ENCODE assay signal across 8 cellular contexts in the genomic region with DNA sequence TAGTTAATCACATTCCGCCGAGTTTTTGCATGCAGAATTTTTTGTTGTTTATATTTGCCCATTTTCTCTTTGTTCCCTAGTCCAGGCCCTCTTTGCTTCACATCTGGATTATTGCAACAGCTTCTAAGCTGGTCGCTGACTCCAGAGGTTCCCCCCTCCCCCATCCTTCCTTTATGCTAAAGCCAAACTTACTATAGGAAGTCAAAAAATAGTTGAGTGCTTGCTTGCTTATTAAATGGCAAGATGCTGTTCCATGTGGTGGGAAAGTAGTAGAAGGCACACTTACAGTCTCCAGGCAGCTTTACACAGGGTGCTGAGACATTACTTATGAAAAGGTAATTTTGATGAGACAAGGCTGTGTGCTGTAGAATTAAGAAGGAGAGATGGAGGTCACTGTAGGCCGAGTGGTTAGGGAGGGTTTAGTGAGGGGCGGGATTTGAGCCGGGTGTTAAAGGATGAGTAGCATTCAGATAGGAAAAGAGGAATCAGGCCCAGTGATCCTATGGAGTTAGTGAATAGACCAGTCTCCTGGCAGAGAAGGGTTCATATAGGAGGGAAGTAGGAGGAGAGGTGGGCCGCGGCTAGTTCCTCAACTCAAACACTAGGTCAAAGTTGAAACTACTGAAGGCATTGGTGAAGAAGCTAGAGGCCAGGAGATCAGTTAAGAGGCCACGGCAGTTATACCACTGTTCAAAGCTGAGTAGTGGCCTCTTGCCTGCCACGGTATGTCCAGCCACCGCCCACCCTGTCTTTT. TPM values are rescaled to one million over a fixed set of nuclear protein-coding genes. Genes with fewer than 3 reads are reported as not detected.
DNase-seq lines count a peak whose midpoint lies in the region; ATAC-seq and TF ChIP-seq lines count a peak whose summit lies in the region.

No MANE protein-coding gene starts in this region.

- no peak for TF ChIP-seq RAD21 in HCT116 (IDR thresholded peaks at IDR 0.05; ENCODE audit: low read depth)

- H2AFZ ChIP-seq in HCT116 (ENCODE audit: low read depth, low read length, poor library complexity, severe bottlenecking) = no peak overlapping the region
- H2AFZ ChIP-seq in fibroblast of lung (ENCODE audit: low read length) = no peak overlapping the region

- H4K20me1 ChIP-seq in HCT116 (ENCODE audit: insufficient read depth) (no peaks in the 10 kb centered on the region), fibroblast of lung (ENCODE audit: control insufficient read depth, extremely low read depth, insufficient read depth, low read length) (no peaks in the 10 kb centered on the region)

- CTCF ChIA-PET in HCT116 (lab: Charles Lee) (no interaction called here), T-cell (lab: Charles Lee) (no interaction called here)

- BruUV-seq in HCT116 (replicated peaks; lab: Mats Ljungman, UMichigan) = no TSS peak

- no peak for ATAC-seq in HCT116
- no peak for ATAC-seq in T-cell (replicated peaks in 1 of 4)
- ATAC-seq in GM19452 (IDR thresholded peaks at IDR 0.05; ENCODE audit: unreplicated experiment) = no peak
- no peak for ATAC-seq in HG03432 (IDR thresholded peaks at IDR 0.05; ENCODE audit: unreplicated experiment)
- ATAC-seq in HG02798 (IDR thresholded peaks at IDR 0.05; ENCODE audit: poor library complexity, unreplicated experiment) = no peak

- H3K27ac ChIP-seq in HCT116 (ENCODE audit: low read depth, low read length) (no peak overlapping the region), fibroblast of lung (ENCODE audit: insufficient read depth, low read length) (peak overlapping the region; percentile 55)

- peak overlapping the region; percentile 78 to 80 for H3K27ac Mint-ChIP-seq in T-cell

- no peak for TF ChIP-seq POLR2A in HCT116 (IDR thresholded peaks at IDR 0.05; ENCODE audit: borderline replicate concordance, extremely low read depth, insufficient read depth, insufficient read length)

- no peaks in the 10 kb centered on the region for H3K9me2 ChIP-seq in HCT116 (ENCODE audit: insufficient read depth)

- POLR2A ChIA-PET in HCT116 (lab: Charles Lee) = no interaction called here
- POLR2A ChIA-PET in T-cell (lab: Charles Lee) = interaction anchor here (0.6 kb wide), 2 partner anchors 17 to 27 kb away, joined by 3 read pairs; no protein-coding TSS in a partner anchor

- intact Hi-C loops in HCT116 (cut with micrococcal nuclease) = no loop called here

- H3K36me3 ChIP-seq in HCT116 (ENCODE audit: control insufficient read depth in 1 of 2, insufficient read depth in 2 of 2, low read length in 2 of 2) = peaks cover 4 to 8% of the 10 kb centered on the region in 2 experiments; a peak in 1 of 4 replicates
- peaks cover 3% of the 10 kb centered on the region for H3K36me3 ChIP-seq in fibroblast of lung (ENCODE audit: control insufficient read depth, insufficient read depth, low read length)

- H3K9ac ChIP-seq in HCT116 (ENCODE audit: low read length) (peak overlapping the region; percentile 63), fibroblast of lung (ENCODE audit: insufficient read depth, low read length) (no peak overlapping the region)

- peaks cover 0 to 9% of the 10 kb centered on the region in 2 donors for H3K27me3 Mint-ChIP-seq in T-cell

- H3K4me2 ChIP-seq in HCT116 (ENCODE audit: low read length) (peak overlapping the region; percentile 93), fibroblast of lung (ENCODE audit: extremely low read depth, insufficient read depth, low read length) (peak overlapping the region; percentile 72)

- peak overlapping the region; percentile 70 to 84 (median 79) for H3K4me3 Mint-ChIP-seq in T-cell

- no peak for DNase-seq in HCT116 (ENCODE audit: low read depth, low spot score)
- DNase-seq in T-cell = no peak
- peak in 1 of 2 donors; percentile 81 for DNase-seq in fibroblast of lung (ENCODE audit: low read depth in 2 of 2)
- no peak for DNase-seq in retinal pigment epithelial cell (ENCODE audit: low read depth)
- no peak for DNase-seq in activated effector memory CD4-positive, alpha-beta T cell treated with anti-CD3 and anti-CD28 coated beads, Interleukin-2, amount 50 U/mL, for 16 hours

- H3K4me1 ChIP-seq in HCT116 (ENCODE audit: control insufficient read depth in 1 of 2, insufficient read depth in 2 of 2, low read length in 2 of 2) = peaks cover 7 to 20% of the 10 kb centered on the region in 2 experiments; a peak in 3 of 4 replicates
- H3K4me1 ChIP-seq in fibroblast of lung (ENCODE audit: control insufficient read depth, extremely low read depth, insufficient read depth, low read length) = peaks cover 2% of the 10 kb centered on the region

- peaks cover 19% of the 10 kb centered on the region for H3K36me3 Mint-ChIP-seq in T-cell

- no peaks in the 10 kb centered on the region for H3K9me3 Mint-ChIP-seq in T-cell

- RAD21 ChIA-PET in HCT116 (lab: Charles Lee; ENCODE audit: low non-redundant PET in 1 of 2, low total read pairs in 2 of 2, uncharacterized antibody in 2 of 2, unreplicated experiment in 2 of 2) = no interaction called here

- H3K27me3 ChIP-seq in HCT116 (ENCODE audit: insufficient read depth, low read length) (no peaks in the 10 kb centered on the region), fibroblast of lung (ENCODE audit: control insufficient read depth, insufficient read depth, low read length) (peaks cover 18% of the 10 kb centered on the region)

- no peak for TF ChIP-seq CTCF in HCT116 (IDR thresholded peaks at IDR 0.05 in 2 of 3, conservative IDR thresholded peaks at IDR 0.05 in 1 of 3; ENCODE audit: borderline replicate concordance in 1 of 3, insufficient read depth in 1 of 3, low read depth in 2 of 3, low read length in 2 of 3)
- no peak for TF ChIP-seq CTCF in fibroblast of lung (conservative IDR thresholded peaks at IDR 0.05 in 1 of 2, IDR thresholded peaks at IDR 0.05 in 1 of 2; ENCODE audit: low read depth in 1 of 2, low read length in 2 of 2)
- no peak for TF ChIP-seq CTCF in retinal pigment epithelial cell (conservative IDR thresholded peaks at IDR 0.05; ENCODE audit: low read depth, low read length)

- peaks cover 42% of the 10 kb centered on the region for H3K79me2 ChIP-seq in HCT116 (ENCODE audit: insufficient read depth, low read length)
- peaks cover 42% of the 10 kb centered on the region for H3K79me2 ChIP-seq in fibroblast of lung (ENCODE audit: control insufficient read depth, insufficient read depth, low read length)

- H3K4me3 ChIP-seq in HCT116 (replicated peaks in 1 of 2; ENCODE audit: low read depth in 1 of 2, low read length in 2 of 2) (peak overlapping the region; percentile 57 to 89), fibroblast of lung (replicated peaks in 1 of 4; ENCODE audit: control extremely low read depth in 1 of 4, insufficient read depth in 1 of 4, low read depth in 3 of 4, low read length in 4 of 4) (peak overlapping the region; percentile 87 to 92 (median 91)), retinal pigment epithelial cell (ENCODE audit: low read length) (peak overlapping the region; percentile 74)

- H3K4me1 Mint-ChIP-seq in T-cell = peaks cover 33 to 46% (median 42%) of the 10 kb centered on the region in 3 donors

- H3K9me3 ChIP-seq in HCT116 (ENCODE audit: control insufficient read depth in 1 of 2, insufficient read depth in 1 of 2, low read depth in 1 of 2, low read length in 2 of 2) (no peaks in the 10 kb centered on the region), fibroblast of lung (ENCODE audit: control insufficient read depth, insufficient read depth, low read depth, low read length) (no peaks in the 10 kb centered on the region)

TF ChIP-seq in HCT116, 20 proteins besides CTCF, POLR2A, EP300 and RAD21:
- TF ChIP-seq FOSL1 (IDR thresholded peaks at IDR 0.05; ENCODE audit: low read depth) (no peak), SIN3A (IDR thresholded peaks at IDR 0.05; ENCODE audit: low read depth) (no peak), SP1 (IDR thresholded peaks at IDR 0.05; ENCODE audit: low read depth) (no peak), EZH2 (IDR thresholded peaks at IDR 0.05) (no peak)

RNA-seq across cellular contexts. Expression of gene ZBTB34, which starts 1.4 kb away (rescaled TPM):
- 5.6 TPM for total RNA-seq in HCT116 (2021; ENCODE audit: unreplicated experiment)
- polyA plus RNA-seq in HCT116 (2012) = 1.9 and 2.4 TPM in 2 replicates
- total RNA-seq in T-cell = 1 to 10 TPM; 5.4 to 8.7 (median 7.9) TPM
- total RNA-seq in fibroblast of lung = 6.8 and 7.2 TPM in 2 replicates
- 4.4 and 7.0 TPM in 2 replicates for polyA plus RNA-seq in fibroblast of lung
- 2.1 and 3.1 TPM in 2 replicates for polyA plus RNA-seq in fibroblast of lung (2012)
- 3.5 and 5.9 TPM in 2 replicates for polyA minus RNA-seq in fibroblast of lung (ENCODE audit: low replicate concordance)

RNA-seq across cellular contexts. Expression of gene RALGPS1, which starts 52.7 kb away (rescaled TPM):
- total RNA-seq in HCT116 (2021; ENCODE audit: unreplicated experiment) (7.6 TPM), T-cell (10 to 100 TPM in 1 of 5 donors, 1 to 10 TPM in 4; 7.3 to 13.9 (median 9.4) TPM), fibroblast of lung (5.1 and 5.9 TPM in 2 replicates)
- polyA plus RNA-seq in HCT116 (2012) = 4.2 and 7.3 TPM in 2 replicates
- 1.5 and 2.0 TPM in 2 replicates for polyA plus RNA-seq in fibroblast of lung
- polyA plus RNA-seq in fibroblast of lung (2012) = 1.5 and 1.8 TPM in 2 replicates
- polyA minus RNA-seq in fibroblast of lung (ENCODE audit: low replicate concordance) = 3.0 and 3.6 TPM in 2 replicates

RNA-seq across cellular contexts. Expression of gene ZBTB43, which starts 57.0 kb away (rescaled TPM):
- total RNA-seq in HCT116 (2021; ENCODE audit: unreplicated experiment) (15.4 TPM), T-cell (10 to 100 TPM; 16.1 to 53.3 (median 20.4) TPM), fibroblast of lung (11.0 and 12.6 TPM in 2 replicates)
- polyA plus RNA-seq in HCT116 (2012) = 3.2 and 4.3 TPM in 2 replicates
- polyA plus RNA-seq in fibroblast of lung = 6.8 and 7.1 TPM in 2 replicates
- 4.8 and 5.2 TPM in 2 replicates for polyA plus RNA-seq in fibroblast of lung (2012)
- 5.5 and 14.0 TPM in 2 replicates for polyA minus RNA-seq in fibroblast of lung (ENCODE audit: low replicate concordance)
